1 cellular context compared by ENCODE assay signal in the genomic region with DNA sequence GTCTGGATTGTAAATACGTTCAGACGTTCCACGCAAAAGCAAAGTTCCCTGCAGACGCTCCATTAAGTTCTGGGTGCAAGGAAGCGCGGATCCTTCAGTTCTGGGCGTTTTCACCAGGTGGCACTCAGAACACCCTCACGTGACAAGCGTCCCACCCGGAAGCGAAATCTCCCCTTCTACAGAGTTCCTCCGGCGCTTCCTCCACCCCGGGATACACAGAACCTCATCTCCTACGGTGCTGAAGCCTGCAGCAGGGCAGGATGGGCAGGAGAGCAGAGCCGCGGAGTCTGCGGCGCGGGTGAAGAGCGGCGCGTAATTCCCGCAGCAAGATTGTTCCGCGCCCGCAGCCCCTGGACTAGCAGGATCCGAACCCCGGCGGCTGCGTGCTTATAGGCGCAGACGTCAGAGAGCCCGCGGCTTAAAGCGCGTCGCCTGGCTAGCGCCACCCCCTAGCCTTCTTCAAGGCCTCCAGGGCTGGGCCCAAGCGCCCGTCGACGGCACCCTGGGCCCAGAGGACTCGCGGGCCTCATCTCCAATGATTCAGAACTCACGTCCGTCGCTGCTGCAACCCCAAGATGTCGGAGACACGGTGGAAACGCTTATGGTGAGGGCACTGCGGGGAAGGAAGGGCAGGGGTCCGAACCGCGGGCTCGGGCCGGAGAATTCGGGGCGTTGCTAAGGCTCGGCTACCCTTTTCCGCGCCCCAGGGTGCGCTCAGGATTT.
TF ChIP-seq lines count a peak whose summit lies in the region.

A gene with protein sequence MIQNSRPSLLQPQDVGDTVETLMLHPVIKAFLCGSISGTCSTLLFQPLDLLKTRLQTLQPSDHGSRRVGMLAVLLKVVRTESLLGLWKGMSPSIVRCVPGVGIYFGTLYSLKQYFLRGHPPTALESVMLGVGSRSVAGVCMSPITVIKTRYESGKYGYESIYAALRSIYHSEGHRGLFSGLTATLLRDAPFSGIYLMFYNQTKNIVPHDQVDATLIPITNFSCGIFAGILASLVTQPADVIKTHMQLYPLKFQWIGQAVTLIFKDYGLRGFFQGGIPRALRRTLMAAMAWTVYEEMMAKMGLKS (plus strand): TSS at position 181 of the 723 bp plus-strand sequence. CDS start 355 bp downstream, at position 536.

TF ChIP-seq in K562, 482 proteins besides CTCF, POLR2A, EP300 and RAD21 (continued from another document and continues in another):
- peak; percentile 96 for TF ChIP-seq TOE1 (IDR thresholded peaks at IDR 0.05; ENCODE audit: borderline replicate concordance)
- no peak; the same call in 1 of the 2 replicates for TF ChIP-seq TOE1 (CRISPR knock-in tag; IDR thresholded peaks at IDR 0.05; ENCODE audit: borderline replicate concordance, low read depth)
- TF ChIP-seq CREM (IDR thresholded peaks at IDR 0.05; ENCODE audit: low read depth) = peak; percentile 78
- TF ChIP-seq ZNF764 (CRISPR knock-in tag; IDR thresholded peaks at IDR 0.05; ENCODE audit: low read depth) = peak; percentile 87
- peak; percentile 54 for TF ChIP-seq FOSL1 (tag; conservative IDR thresholded peaks at IDR 0.05)
- TF ChIP-seq, protein P1, sequence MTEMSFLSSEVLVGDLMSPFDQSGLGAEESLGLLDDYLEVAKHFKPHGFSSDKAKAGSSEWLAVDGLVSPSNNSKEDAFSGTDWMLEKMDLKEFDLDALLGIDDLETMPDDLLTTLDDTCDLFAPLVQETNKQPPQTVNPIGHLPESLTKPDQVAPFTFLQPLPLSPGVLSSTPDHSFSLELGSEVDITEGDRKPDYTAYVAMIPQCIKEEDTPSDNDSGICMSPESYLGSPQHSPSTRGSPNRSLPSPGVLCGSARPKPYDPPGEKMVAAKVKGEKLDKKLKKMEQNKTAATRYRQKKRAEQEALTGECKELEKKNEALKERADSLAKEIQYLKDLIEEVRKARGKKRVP (CRISPR knock-in tag; IDR thresholded peaks at IDR 0.05) = no peak
- TF ChIP-seq SREBF1 (IDR thresholded peaks at IDR 0.05; ENCODE audit: borderline replicate concordance, low read depth, low read length) = no peak
- TF ChIP-seq CC2D1A (IDR thresholded peaks at IDR 0.05) = 0 out of 2 replicates have a peak, but pooled peaks have one; percentile 19
- peak; percentile 83 for TF ChIP-seq RBBP5 (IDR thresholded peaks at IDR 0.05; ENCODE audit: borderline replicate concordance, insufficient read depth, low read length, poor library complexity, severe bottlenecking)
- TF ChIP-seq, protein P2, sequence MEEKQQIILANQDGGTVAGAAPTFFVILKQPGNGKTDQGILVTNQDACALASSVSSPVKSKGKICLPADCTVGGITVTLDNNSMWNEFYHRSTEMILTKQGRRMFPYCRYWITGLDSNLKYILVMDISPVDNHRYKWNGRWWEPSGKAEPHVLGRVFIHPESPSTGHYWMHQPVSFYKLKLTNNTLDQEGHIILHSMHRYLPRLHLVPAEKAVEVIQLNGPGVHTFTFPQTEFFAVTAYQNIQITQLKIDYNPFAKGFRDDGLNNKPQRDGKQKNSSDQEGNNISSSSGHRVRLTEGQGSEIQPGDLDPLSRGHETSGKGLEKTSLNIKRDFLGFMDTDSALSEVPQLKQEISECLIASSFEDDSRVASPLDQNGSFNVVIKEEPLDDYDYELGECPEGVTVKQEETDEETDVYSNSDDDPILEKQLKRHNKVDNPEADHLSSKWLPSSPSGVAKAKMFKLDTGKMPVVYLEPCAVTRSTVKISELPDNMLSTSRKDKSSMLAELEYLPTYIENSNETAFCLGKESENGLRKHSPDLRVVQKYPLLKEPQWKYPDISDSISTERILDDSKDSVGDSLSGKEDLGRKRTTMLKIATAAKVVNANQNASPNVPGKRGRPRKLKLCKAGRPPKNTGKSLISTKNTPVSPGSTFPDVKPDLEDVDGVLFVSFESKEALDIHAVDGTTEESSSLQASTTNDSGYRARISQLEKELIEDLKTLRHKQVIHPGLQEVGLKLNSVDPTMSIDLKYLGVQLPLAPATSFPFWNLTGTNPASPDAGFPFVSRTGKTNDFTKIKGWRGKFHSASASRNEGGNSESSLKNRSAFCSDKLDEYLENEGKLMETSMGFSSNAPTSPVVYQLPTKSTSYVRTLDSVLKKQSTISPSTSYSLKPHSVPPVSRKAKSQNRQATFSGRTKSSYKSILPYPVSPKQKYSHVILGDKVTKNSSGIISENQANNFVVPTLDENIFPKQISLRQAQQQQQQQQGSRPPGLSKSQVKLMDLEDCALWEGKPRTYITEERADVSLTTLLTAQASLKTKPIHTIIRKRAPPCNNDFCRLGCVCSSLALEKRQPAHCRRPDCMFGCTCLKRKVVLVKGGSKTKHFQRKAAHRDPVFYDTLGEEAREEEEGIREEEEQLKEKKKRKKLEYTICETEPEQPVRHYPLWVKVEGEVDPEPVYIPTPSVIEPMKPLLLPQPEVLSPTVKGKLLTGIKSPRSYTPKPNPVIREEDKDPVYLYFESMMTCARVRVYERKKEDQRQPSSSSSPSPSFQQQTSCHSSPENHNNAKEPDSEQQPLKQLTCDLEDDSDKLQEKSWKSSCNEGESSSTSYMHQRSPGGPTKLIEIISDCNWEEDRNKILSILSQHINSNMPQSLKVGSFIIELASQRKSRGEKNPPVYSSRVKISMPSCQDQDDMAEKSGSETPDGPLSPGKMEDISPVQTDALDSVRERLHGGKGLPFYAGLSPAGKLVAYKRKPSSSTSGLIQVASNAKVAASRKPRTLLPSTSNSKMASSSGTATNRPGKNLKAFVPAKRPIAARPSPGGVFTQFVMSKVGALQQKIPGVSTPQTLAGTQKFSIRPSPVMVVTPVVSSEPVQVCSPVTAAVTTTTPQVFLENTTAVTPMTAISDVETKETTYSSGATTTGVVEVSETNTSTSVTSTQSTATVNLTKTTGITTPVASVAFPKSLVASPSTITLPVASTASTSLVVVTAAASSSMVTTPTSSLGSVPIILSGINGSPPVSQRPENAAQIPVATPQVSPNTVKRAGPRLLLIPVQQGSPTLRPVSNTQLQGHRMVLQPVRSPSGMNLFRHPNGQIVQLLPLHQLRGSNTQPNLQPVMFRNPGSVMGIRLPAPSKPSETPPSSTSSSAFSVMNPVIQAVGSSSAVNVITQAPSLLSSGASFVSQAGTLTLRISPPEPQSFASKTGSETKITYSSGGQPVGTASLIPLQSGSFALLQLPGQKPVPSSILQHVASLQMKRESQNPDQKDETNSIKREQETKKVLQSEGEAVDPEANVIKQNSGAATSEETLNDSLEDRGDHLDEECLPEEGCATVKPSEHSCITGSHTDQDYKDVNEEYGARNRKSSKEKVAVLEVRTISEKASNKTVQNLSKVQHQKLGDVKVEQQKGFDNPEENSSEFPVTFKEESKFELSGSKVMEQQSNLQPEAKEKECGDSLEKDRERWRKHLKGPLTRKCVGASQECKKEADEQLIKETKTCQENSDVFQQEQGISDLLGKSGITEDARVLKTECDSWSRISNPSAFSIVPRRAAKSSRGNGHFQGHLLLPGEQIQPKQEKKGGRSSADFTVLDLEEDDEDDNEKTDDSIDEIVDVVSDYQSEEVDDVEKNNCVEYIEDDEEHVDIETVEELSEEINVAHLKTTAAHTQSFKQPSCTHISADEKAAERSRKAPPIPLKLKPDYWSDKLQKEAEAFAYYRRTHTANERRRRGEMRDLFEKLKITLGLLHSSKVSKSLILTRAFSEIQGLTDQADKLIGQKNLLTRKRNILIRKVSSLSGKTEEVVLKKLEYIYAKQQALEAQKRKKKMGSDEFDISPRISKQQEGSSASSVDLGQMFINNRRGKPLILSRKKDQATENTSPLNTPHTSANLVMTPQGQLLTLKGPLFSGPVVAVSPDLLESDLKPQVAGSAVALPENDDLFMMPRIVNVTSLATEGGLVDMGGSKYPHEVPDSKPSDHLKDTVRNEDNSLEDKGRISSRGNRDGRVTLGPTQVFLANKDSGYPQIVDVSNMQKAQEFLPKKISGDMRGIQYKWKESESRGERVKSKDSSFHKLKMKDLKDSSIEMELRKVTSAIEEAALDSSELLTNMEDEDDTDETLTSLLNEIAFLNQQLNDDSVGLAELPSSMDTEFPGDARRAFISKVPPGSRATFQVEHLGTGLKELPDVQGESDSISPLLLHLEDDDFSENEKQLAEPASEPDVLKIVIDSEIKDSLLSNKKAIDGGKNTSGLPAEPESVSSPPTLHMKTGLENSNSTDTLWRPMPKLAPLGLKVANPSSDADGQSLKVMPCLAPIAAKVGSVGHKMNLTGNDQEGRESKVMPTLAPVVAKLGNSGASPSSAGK (IDR thresholded peaks at IDR 0.05) = peak; percentile 83
- TF ChIP-seq SREBF2 (CRISPR knock-in tag; IDR thresholded peaks at IDR 0.05) = 0 out of 2 replicates have a peak, but pooled peaks have one; percentile 14
- peak; percentile 46 for TF ChIP-seq SAP30 (IDR thresholded peaks at IDR 0.05; ENCODE audit: borderline replicate concordance, insufficient read depth, low read depth, low read length, poor library complexity, severe bottlenecking)
- TF ChIP-seq RCOR1 (IDR thresholded peaks at IDR 0.05; ENCODE audit: borderline replicate concordance in 1 of 2, low read depth in 2 of 2, low read length in 2 of 2) = peak in 1 of 2 experiments; percentile 65; a peak in 2 of 4 replicates
- TF ChIP-seq, protein P3, sequence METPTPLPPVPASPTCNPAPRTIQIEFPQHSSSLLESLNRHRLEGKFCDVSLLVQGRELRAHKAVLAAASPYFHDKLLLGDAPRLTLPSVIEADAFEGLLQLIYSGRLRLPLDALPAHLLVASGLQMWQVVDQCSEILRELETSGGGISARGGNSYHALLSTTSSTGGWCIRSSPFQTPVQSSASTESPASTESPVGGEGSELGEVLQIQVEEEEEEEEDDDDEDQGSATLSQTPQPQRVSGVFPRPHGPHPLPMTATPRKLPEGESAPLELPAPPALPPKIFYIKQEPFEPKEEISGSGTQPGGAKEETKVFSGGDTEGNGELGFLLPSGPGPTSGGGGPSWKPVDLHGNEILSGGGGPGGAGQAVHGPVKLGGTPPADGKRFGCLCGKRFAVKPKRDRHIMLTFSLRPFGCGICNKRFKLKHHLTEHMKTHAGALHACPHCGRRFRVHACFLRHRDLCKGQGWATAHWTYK (CRISPR knock-in tag; IDR thresholded peaks at IDR 0.05) = peak; percentile 81; the same call in 1 of the 2 replicates
- TF ChIP-seq, protein P4, sequence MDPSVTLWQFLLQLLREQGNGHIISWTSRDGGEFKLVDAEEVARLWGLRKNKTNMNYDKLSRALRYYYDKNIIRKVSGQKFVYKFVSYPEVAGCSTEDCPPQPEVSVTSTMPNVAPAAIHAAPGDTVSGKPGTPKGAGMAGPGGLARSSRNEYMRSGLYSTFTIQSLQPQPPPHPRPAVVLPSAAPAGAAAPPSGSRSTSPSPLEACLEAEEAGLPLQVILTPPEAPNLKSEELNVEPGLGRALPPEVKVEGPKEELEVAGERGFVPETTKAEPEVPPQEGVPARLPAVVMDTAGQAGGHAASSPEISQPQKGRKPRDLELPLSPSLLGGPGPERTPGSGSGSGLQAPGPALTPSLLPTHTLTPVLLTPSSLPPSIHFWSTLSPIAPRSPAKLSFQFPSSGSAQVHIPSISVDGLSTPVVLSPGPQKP (CRISPR knock-in tag; IDR thresholded peaks at IDR 0.05) = no peak
- no peak for TF ChIP-seq ZNF217 (CRISPR knock-in tag; IDR thresholded peaks at IDR 0.05)
- no peak for TF ChIP-seq ZNF174 (CRISPR knock-in tag; IDR thresholded peaks at IDR 0.05)
- peak; percentile 72; the same call in 1 of the 2 replicates for TF ChIP-seq JUN (IDR thresholded peaks at IDR 0.05; ENCODE audit: borderline replicate concordance, low read depth, low read length)
- peak; percentile 50; the same call in 1 of the 2 replicates for TF ChIP-seq JUN (CRISPR knock-in tag; IDR thresholded peaks at IDR 0.05; ENCODE audit: borderline replicate concordance)
- TF ChIP-seq, protein P5, sequence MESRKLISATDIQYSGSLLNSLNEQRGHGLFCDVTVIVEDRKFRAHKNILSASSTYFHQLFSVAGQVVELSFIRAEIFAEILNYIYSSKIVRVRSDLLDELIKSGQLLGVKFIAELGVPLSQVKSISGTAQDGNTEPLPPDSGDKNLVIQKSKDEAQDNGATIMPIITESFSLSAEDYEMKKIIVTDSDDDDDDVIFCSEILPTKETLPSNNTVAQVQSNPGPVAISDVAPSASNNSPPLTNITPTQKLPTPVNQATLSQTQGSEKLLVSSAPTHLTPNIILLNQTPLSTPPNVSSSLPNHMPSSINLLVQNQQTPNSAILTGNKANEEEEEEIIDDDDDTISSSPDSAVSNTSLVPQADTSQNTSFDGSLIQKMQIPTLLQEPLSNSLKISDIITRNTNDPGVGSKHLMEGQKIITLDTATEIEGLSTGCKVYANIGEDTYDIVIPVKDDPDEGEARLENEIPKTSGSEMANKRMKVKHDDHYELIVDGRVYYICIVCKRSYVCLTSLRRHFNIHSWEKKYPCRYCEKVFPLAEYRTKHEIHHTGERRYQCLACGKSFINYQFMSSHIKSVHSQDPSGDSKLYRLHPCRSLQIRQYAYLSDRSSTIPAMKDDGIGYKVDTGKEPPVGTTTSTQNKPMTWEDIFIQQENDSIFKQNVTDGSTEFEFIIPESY (CRISPR knock-in tag; IDR thresholded peaks at IDR 0.05) = 0 out of 2 replicates have a peak, but pooled peaks have one; percentile 42
- TF ChIP-seq MXI1 (IDR thresholded peaks at IDR 0.05; ENCODE audit: low read depth, low read length) = peak; percentile 52; the same call in 1 of the 2 replicates
- TF ChIP-seq, protein P6, sequence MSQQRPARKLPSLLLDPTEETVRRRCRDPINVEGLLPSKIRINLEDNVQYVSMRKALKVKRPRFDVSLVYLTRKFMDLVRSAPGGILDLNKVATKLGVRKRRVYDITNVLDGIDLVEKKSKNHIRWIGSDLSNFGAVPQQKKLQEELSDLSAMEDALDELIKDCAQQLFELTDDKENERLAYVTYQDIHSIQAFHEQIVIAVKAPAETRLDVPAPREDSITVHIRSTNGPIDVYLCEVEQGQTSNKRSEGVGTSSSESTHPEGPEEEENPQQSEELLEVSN (IDR thresholded peaks at IDR 0.05; ENCODE audit: borderline replicate concordance in 1 of 2, extremely low read depth in 1 of 2, insufficient read depth in 1 of 2, insufficient read length in 1 of 2, low read depth in 1 of 2, low read length in 1 of 2, poor library complexity in 1 of 2, severe bottlenecking in 1 of 2) = peak; percentile 74 to 82
- no peak for TF ChIP-seq HEY1 (CRISPR knock-in tag; IDR thresholded peaks at IDR 0.05; ENCODE audit: borderline replicate concordance)
- TF ChIP-seq, protein P7, sequence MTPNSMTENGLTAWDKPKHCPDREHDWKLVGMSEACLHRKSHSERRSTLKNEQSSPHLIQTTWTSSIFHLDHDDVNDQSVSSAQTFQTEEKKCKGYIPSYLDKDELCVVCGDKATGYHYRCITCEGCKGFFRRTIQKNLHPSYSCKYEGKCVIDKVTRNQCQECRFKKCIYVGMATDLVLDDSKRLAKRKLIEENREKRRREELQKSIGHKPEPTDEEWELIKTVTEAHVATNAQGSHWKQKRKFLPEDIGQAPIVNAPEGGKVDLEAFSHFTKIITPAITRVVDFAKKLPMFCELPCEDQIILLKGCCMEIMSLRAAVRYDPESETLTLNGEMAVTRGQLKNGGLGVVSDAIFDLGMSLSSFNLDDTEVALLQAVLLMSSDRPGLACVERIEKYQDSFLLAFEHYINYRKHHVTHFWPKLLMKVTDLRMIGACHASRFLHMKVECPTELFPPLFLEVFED (CRISPR knock-in tag; conservative IDR thresholded peaks at IDR 0.05) = peak; percentile 60; the same call in 1 of the 2 replicates
- TF ChIP-seq MEF2D (tag; conservative IDR thresholded peaks at IDR 0.05; ENCODE audit: low read depth) = no peak
- TF ChIP-seq HNRNPLL (IDR thresholded peaks at IDR 0.05; ENCODE audit: low read depth, low read length, poor library complexity, severe bottlenecking) = peak; percentile 92
- peak; percentile 19; the same call in 1 of the 2 replicates for TF ChIP-seq ZNF121 (CRISPR knock-in tag; conservative IDR thresholded peaks at IDR 0.05)
- no peak for TF ChIP-seq DPF2 (IDR thresholded peaks at IDR 0.05)
- TF ChIP-seq SRF (CRISPR knock-in tag; IDR thresholded peaks at IDR 0.05) = 0 out of 4 replicates have a peak, but pooled peaks of 1 of the 2 experiments have one; percentile 7
- TF ChIP-seq, protein P8, sequence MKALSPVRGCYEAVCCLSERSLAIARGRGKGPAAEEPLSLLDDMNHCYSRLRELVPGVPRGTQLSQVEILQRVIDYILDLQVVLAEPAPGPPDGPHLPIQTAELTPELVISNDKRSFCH (CRISPR knock-in tag; IDR thresholded peaks at IDR 0.05) = no peak
- TF ChIP-seq, protein P8 (tag; IDR thresholded peaks at IDR 0.05) = no peak; the same call in none of the 2 replicates
